1 cellular context compared by ENCODE assay signal in the genomic region with DNA sequence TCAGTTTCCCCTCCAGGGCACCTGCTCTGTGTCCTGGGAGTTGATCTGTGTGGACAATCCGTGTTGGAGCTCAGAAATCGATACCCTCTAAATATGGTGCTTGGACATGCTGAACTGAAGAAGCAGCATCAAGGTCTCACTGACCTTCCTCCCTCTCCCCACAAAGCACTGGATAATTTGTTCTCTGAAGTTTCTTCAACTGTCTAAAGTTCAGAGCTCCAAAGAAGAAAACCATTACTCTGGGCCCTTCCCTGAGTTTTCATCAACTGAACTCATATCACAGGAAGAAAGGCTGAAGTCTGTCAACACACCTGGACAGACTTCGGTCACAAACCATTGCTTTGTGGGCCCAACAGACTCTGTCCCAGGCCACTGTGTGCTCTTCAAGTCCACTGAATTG.
TF ChIP-seq lines count a peak whose summit lies in the region.

No MANE protein-coding gene starts in this region.

TF ChIP-seq in GM23338, 12 proteins besides CTCF, POLR2A, EP300 and RAD21 (continued from another document):
- TF ChIP-seq NANOG (IDR thresholded peaks at IDR 0.05; ENCODE audit: borderline replicate concordance) = no peak
- TF ChIP-seq ZNF331 (CRISPR knock-in tag; IDR thresholded peaks at IDR 0.05; ENCODE audit: low read depth) = no peak
- TF ChIP-seq ZNF114 (CRISPR knock-in tag; IDR thresholded peaks at IDR 0.05) = no peak
- TF ChIP-seq POLR2AphosphoS5 (IDR thresholded peaks at IDR 0.05; ENCODE audit: low read depth) = no peak
- TF ChIP-seq, protein P1, sequence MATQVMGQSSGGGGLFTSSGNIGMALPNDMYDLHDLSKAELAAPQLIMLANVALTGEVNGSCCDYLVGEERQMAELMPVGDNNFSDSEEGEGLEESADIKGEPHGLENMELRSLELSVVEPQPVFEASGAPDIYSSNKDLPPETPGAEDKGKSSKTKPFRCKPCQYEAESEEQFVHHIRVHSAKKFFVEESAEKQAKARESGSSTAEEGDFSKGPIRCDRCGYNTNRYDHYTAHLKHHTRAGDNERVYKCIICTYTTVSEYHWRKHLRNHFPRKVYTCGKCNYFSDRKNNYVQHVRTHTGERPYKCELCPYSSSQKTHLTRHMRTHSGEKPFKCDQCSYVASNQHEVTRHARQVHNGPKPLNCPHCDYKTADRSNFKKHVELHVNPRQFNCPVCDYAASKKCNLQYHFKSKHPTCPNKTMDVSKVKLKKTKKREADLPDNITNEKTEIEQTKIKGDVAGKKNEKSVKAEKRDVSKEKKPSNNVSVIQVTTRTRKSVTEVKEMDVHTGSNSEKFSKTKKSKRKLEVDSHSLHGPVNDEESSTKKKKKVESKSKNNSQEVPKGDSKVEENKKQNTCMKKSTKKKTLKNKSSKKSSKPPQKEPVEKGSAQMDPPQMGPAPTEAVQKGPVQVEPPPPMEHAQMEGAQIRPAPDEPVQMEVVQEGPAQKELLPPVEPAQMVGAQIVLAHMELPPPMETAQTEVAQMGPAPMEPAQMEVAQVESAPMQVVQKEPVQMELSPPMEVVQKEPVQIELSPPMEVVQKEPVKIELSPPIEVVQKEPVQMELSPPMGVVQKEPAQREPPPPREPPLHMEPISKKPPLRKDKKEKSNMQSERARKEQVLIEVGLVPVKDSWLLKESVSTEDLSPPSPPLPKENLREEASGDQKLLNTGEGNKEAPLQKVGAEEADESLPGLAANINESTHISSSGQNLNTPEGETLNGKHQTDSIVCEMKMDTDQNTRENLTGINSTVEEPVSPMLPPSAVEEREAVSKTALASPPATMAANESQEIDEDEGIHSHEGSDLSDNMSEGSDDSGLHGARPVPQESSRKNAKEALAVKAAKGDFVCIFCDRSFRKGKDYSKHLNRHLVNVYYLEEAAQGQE (IDR thresholded peaks at IDR 0.05; ENCODE audit: unreplicated experiment) = no peak
- no peak for TF ChIP-seq EZH2 (IDR thresholded peaks at IDR 0.05; ENCODE audit: low read depth, unreplicated experiment)
- no peak for TF ChIP-seq STAT1 (IDR thresholded peaks at IDR 0.05; ENCODE audit: unreplicated experiment)
- TF ChIP-seq ZNF462 (CRISPR knock-in tag; IDR thresholded peaks at IDR 0.05) = no peak
- TF ChIP-seq EZH2phosphoT487 (IDR thresholded peaks at IDR 0.05; ENCODE audit: unreplicated experiment) = no peak
- no peak for TF ChIP-seq CREB1 (CRISPR knock-in tag; IDR thresholded peaks at IDR 0.05; ENCODE audit: low read depth)
